In genomic region chr18:33277431-33277830, GRCh38 we compare ENCODE assay signal across 32 cellular contexts.
"Had no signal": no experiment of that assay in that cellular context is flagged by ENCODE, and none has a peak within 500 bp of the region (broad histone marks: within the 10 kb centered on the region; RNA-seq: fewer than 3 reads in every experiment).

No MANE protein-coding gene starts in this region.

- H3K36me3 ChIP-seq: ascending aorta, cardiac muscle cell had no signal

- FAIRE-seq: RCC 7860 had no signal

- H3K27ac ChIP-seq: ascending aorta, cardiac muscle cell, PC-9, RWPE1, VCaP had no signal

- H3K4me2 ChIP-seq: PC-9 had no signal

- H3K4me1 ChIP-seq: ascending aorta had no signal

- H3K27me3 ChIP-seq: ascending aorta, cardiac muscle cell had no signal

- ATAC-seq: activated CD8-positive, alpha-beta T cell treated with anti-CD3 and anti-CD28 coated beads for 36 hours; activated T-cell treated with anti-CD3 and anti-CD28 coated beads, Interleukin-2, amount 50 U/mL, for 72 hours; activated T-helper 17 cell treated with anti-CD3 and anti-CD28 coated beads, Interleukin-2, amount 50 U/mL, for 72 hours; Right ventricle myocardium inferior had no signal

- DNase-seq: activated CD4-positive, alpha-beta T cell treated with anti-CD3 and anti-CD28 coated beads, Interleukin-2, amount 10 ng/mL, durations not matched to agents 24 days and 14 days; activated CD4-positive, alpha-beta T cell treated with anti-CD3 and anti-CD28 coated beads, Interleukin-2, amount 50 U/mL, for 4 hours; activated CD8-positive, alpha-beta T cell treated with anti-CD3 and anti-CD28 coated beads for 36 hours; activated effector memory CD4-positive, alpha-beta T cell treated with anti-CD3 and anti-CD28 coated beads, Interleukin-2, amount 50 U/mL, for 16 hours; activated naive CD4-positive, alpha-beta T cell; activated naive CD8-positive, alpha-beta T cell treated with anti-CD3 and anti-CD28 coated beads, Interleukin-2, amount 10 ng/mL, durations not matched to agents 7 days and 5 days; activated T-cell treated with anti-CD3 and anti-CD28 coated beads, Interleukin-2, amount 50 U/mL, for 1 hour; activated T-cell treated with anti-CD3 and anti-CD28 coated beads, Interleukin-2, amount 50 U/mL, for 72 hours; amygdala; MM.1S; MV-4-11; NCI-H1092; NCI-H1436 treated with DMSO at 0.1 percent for 48 hours; NCI-H1694 treated with DMSO at 0.1 percent for 48 hours; NCI-H2029; NCI-H345; NCI-H510A; NCI-H69; NK-92 treated with Interleukin-12 subunit alpha and Interleukin-12 subunit beta, amount 100 ng/mL, for 24 hours; PC-9; SIG-M5; SW 1271; T-helper 1 cell; T-helper 2 cell; T-helper 9 cell had no signal

- H3K9me3 ChIP-seq: ascending aorta had no signal

- H2AFZ ChIP-seq: PC-9 had no signal

- H3K4me3 ChIP-seq: ascending aorta, cardiac muscle cell, PC-9 had no signal
